Comparison of ENCODE assay signal across 19 cellular contexts in the genomic region with DNA sequence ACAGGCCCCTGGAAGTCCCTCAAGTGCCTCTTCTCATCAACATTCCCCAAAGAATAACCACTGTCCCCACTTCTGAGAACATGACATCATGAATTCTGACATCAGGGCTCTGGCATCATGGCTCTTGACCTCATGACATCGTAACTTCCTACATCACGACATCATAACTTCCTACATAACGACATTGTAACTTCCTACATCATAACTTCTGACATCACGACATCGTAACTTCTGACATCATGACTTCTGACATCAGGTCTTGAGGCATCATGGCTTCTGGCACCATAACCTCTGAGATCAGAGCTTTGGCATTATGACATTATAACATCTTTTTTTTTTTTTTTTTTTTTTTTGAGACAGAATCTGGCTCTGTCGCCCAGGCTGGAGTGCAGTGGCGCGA.
A peak's percentile ranks its signal among the peaks of the same experiment; 100 is the strongest.
DNase-seq lines count a peak whose midpoint lies in the region; ATAC-seq, FAIRE-seq and TF ChIP-seq lines count a peak whose summit lies in the region.
"Had no signal": no experiment of that assay in that cellular context is flagged by ENCODE, and none has a peak within 500 bp of the region (broad histone marks: within the 10 kb centered on the region; RNA-seq: fewer than 3 reads in every experiment).

No MANE protein-coding gene starts in this region.

- no peak overlapping the region for H3K4me3 ChIP-seq in K562
- H3K4me3 ChIP-seq: HAP-1 had no signal

- no peak for TF ChIP-seq RAD21 in K562 (CRISPR knock-in tag; conservative IDR thresholded peaks at IDR 0.05 in 1 of 2, IDR thresholded peaks at IDR 0.05 in 1 of 2)

- no peak overlapping the region for H3K9ac ChIP-seq in K562 (ENCODE audit: insufficient read depth in 1 of 2, low read depth in 2 of 2, low read length in 2 of 2)
- H3K9ac ChIP-seq: KMS-11 had no signal

- WGBS in K562 (ENCODE audit: insufficient coverage, low coverage, missing lambda C conversion rate): 35% methylated on average over 5 of the region's 8 CpGs

- FAIRE-seq in HTR-8/SVneo (lab: Jason Lieb, UNC) (peak; percentile 26), K562 (lab: Jason Lieb, UNC) (no peak)
- FAIRE-seq: GM18507 had no signal

- POLR2A ChIA-PET in K562 (lab: Yijun Ruan, JAX): interaction anchor here (1.2 kb wide), 1 partner anchor 11 kb away, joined by 5 read pairs; no protein-coding TSS in a partner anchor

- no TSS peak for BruUV-seq in K562 (replicated peaks; lab: Mats Ljungman, UMichigan)

- no peak for TF ChIP-seq EP300 in K562 (IDR thresholded peaks at IDR 0.05; ENCODE audit: low read length)

- DNase-seq in EL (peak; percentile 12), HTR-8/SVneo (ENCODE audit: insufficient read length, low spot score) (no peak), K562 (ENCODE audit: extremely low read depth in 1 of 4, low spot score in 3 of 4) (no peak), islet precursor cell (peak; percentile 1), GOT3 (lab: John Stamatoyannopoulos, UW) (no peak)
- DNase-seq: BE2C; CD8-positive, alpha-beta T cell; NCI-H1930; NCI-H2171 treated with DMSO at 0.1 percent for 48 hours; NCI-H748 treated with DMSO at 0.1 percent for 48 hours; OCI-M1; RPMI8226; SIG-M5 had no signal

- no peak overlapping the region for H3K4me2 ChIP-seq in K562 (ENCODE audit: insufficient read depth, low read length)
- H3K4me2 ChIP-seq: KMS-11 had no signal

- H4K20me1 ChIP-seq in K562 (replicated peaks; ENCODE audit: control insufficient read depth, insufficient read depth, low read length): peaks cover 10% of the 10 kb centered on the region; the same call in 1 of the 2 replicates

- no peaks in the 10 kb centered on the region for H3K9me1 ChIP-seq in K562 (ENCODE audit: control insufficient read depth, insufficient read depth, low read length)

- in situ Hi-C loops in K562 (cut with MboI): no loop called here

- no peak overlapping the region for H2AFZ ChIP-seq in K562 (ENCODE audit: low read depth, low read length)

- H3K9me3 ChIP-seq in K562 (replicated peaks; ENCODE audit: control insufficient read depth, insufficient read depth, low read depth, low read length): no peaks in the 10 kb centered on the region
- H3K9me3 ChIP-seq: BE2C, HAP-1 had no signal

- no peaks in the 10 kb centered on the region for H3K36me3 ChIP-seq in K562 (ENCODE audit: control insufficient read depth, insufficient read depth, low read length)
- H3K36me3 ChIP-seq: BE2C, HAP-1 had no signal

- no peak for TF ChIP-seq POLR2A in K562 (conservative IDR thresholded peaks at IDR 0.05)

- H3K79me2 ChIP-seq in K562 (ENCODE audit: control insufficient read depth, insufficient read depth, low read length): no peaks in the 10 kb centered on the region

- CTCF ChIA-PET in K562 (lab: Yijun Ruan, JAX; ENCODE audit: low intra/inter-chr PET ratio): no interaction called here

- TF ChIP-seq CTCF in K562 (IDR thresholded peaks at IDR 0.05 in 2 of 3, conservative IDR thresholded peaks at IDR 0.05 in 1 of 3; ENCODE audit: insufficient read depth in 2 of 3, low read depth in 1 of 3, low read length in 3 of 3): no peak

- H3K27ac ChIP-seq in K562 (ENCODE audit: extremely low read depth, low read depth, low read length): no peak overlapping the region
- H3K27ac ChIP-seq: KMS-11 had no signal

- no peak for ATAC-seq in K562
- no peak for ATAC-seq in HG02623 (IDR thresholded peaks at IDR 0.05; ENCODE audit: unreplicated experiment)
- ATAC-seq in GM21825 (IDR thresholded peaks at IDR 0.05; ENCODE audit: unreplicated experiment): no peak
- ATAC-seq in HG02938 (IDR thresholded peaks at IDR 0.05; ENCODE audit: unreplicated experiment): no peak
- ATAC-seq: CD8-positive, alpha-beta T cell had no signal

- intact Hi-C loops in K562 (cut with micrococcal nuclease): no loop called here

- peaks cover 7 to 21% of the 10 kb centered on the region in 2 experiments; a peak in 3 of 5 replicates for H3K4me1 ChIP-seq in K562 (replicated peaks in 1 of 2; ENCODE audit: control insufficient read depth in 2 of 2, insufficient read depth in 2 of 2, low read length in 2 of 2)
- H3K4me1 ChIP-seq: BE2C, HAP-1 had no signal

- H3K27me3 ChIP-seq in K562 (ENCODE audit: control insufficient read depth in 2 of 2, insufficient read depth in 2 of 2, low read length in 2 of 2): peaks cover 25 to 53% of the 10 kb centered on the region in 2 experiments
- H3K27me3 ChIP-seq: BE2C had no signal

TF ChIP-seq in K562, 482 proteins besides CTCF, POLR2A, EP300 and RAD21 (continues in another document):
- TF ChIP-seq JUND (IDR thresholded peaks at IDR 0.05; ENCODE audit: borderline replicate concordance, low read depth, low read length) (no peak), JUND (tag; IDR thresholded peaks at IDR 0.05; ENCODE audit: borderline replicate concordance, low read depth, low read length) (peak; percentile 49; the same call in 2 of the 3 replicates), ATF1 (CRISPR knock-in tag; IDR thresholded peaks at IDR 0.05) (no peak), ATF1 (tag; IDR thresholded peaks at IDR 0.05) (peak; percentile 96), ZNF444 (CRISPR knock-in tag; IDR thresholded peaks at IDR 0.05) (no peak), ATF3 (IDR thresholded peaks at IDR 0.05) (peak; percentile 67), ATF3 (CRISPR knock-in tag; conservative IDR thresholded peaks at IDR 0.05) (no peak), ZNF740 (CRISPR knock-in tag; IDR thresholded peaks at IDR 0.05) (0 out of 2 replicates have a peak, but pooled peaks have one; percentile 7), ZNF740 (tag; IDR thresholded peaks at IDR 0.05) (no peak), FOXO4 (CRISPR knock-in tag; IDR thresholded peaks at IDR 0.05) (no peak), CREM (IDR thresholded peaks at IDR 0.05; ENCODE audit: low read depth) (peak; percentile 92), CREB1 (IDR thresholded peaks at IDR 0.05) (peak; percentile 94), CREB1 (CRISPR knock-in tag; IDR thresholded peaks at IDR 0.05) (peak; percentile 96), TARDBP (IDR thresholded peaks at IDR 0.05) (0 out of 2 replicates have a peak, but pooled peaks have one; percentile 46), ZBTB12 (CRISPR knock-in tag; IDR thresholded peaks at IDR 0.05) (0 out of 2 replicates have a peak, but pooled peaks have one; percentile 35), HDAC1 (IDR thresholded peaks at IDR 0.05) (no peak), MTA3 (IDR thresholded peaks at IDR 0.05; ENCODE audit: borderline replicate concordance) (peak; percentile 44; the same call in 1 of the 2 replicates), EGR1 (conservative IDR thresholded peaks at IDR 0.05) (no peak)

Comparison
In these comparisons a context has a peak if more than half of its experiments do, and no peak if none do; other contexts are left out.
1. DNase-seq: peak in EL (single experiment) and islet precursor cell (single experiment); none in HTR-8/SVneo (single experiment), K562 (0 of 4) and GOT3 (single experiment).